ENCODE assay signal across 8 cellular contexts in the genomic region with DNA sequence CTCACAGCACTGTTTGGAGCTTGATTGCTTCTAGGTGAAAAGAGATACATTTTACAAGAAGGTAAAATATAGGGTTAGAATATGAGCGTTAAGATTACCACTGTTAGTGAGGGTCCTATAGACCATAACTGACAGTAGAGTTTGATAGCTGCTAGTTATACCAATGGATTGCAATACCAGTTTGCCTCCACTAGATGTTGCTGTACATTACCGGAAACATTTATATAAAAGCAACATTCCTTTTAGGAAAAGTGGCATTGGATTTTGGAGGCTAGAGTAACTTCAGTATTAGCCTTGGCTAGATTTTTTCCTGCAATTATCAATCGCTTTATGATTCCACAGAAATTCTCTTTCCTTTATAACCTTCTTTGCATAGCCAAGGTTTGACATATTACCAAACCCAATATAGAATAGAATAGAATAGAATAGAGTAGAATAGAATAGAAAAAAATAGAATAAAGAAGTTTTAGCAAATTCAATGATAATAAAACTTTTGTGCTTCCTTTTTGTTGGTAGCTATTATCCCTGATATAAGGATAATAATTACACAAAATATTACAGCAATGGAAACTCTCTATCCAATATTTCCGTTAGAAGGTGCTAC.
DNase-seq lines count a peak whose midpoint lies in the region; ATAC-seq, FAIRE-seq and TF ChIP-seq lines count a peak whose summit lies in the region.

No MANE protein-coding gene starts in this region.

- ATAC-seq in HG03571 (IDR thresholded peaks at IDR 0.05; ENCODE audit: unreplicated experiment): no peak

- H3K27me3 ChIP-seq in MG63: 0 out of 2 replicates have a peak, but pooled peaks cover 1% of the 10 kb centered on the region

- H3K9me3 Mint-ChIP-seq in osteocyte (ENCODE audit: unreplicated experiment): peaks cover 11% of the 10 kb centered on the region

- H3K27ac Mint-ChIP-seq in osteocyte (ENCODE audit: unreplicated experiment): no peak overlapping the region

- no peaks in the 10 kb centered on the region for H3K36me3 ChIP-seq in MG63

- H3K9me3 ChIP-seq in MG63: peaks cover 19% of the 10 kb centered on the region

- H3K27me3 Mint-ChIP-seq in osteocyte (ENCODE audit: unreplicated experiment): no peaks in the 10 kb centered on the region

- peaks cover 4% of the 10 kb centered on the region for H3K36me3 Mint-ChIP-seq in osteocyte (ENCODE audit: unreplicated experiment)

- H3K4me3 Mint-ChIP-seq in osteocyte (ENCODE audit: unreplicated experiment): no peak overlapping the region

- TF ChIP-seq CTCF in cardiac fibroblast (IDR thresholded peaks at IDR 0.05; ENCODE audit: low read depth, low read length) (peak; percentile 74), osteocyte (IDR thresholded peaks at IDR 0.05) (peak; percentile 81)

- peak; percentile 95 for FAIRE-seq in H54 (lab: Jason Lieb, UNC)

- H3K4me3 ChIP-seq in cardiac fibroblast (replicated peaks in 1 of 2; ENCODE audit: low read depth in 2 of 2, low read length in 2 of 2) (no peak overlapping the region), MG63 (no peak overlapping the region)

- peak; percentile 11 for DNase-seq in DMS114 treated with DMSO at 0.1 percent for 48 hours (lab: John Stamatoyannopoulos, UW; ENCODE audit: unreplicated experiment)
- DNase-seq in H54 (ENCODE audit: insufficient read length, low spot score): no peak
- DNase-seq in NCI-H2196 (lab: John Stamatoyannopoulos, UW; ENCODE audit: unreplicated experiment): peak; percentile 38
- DNase-seq in cardiac fibroblast (ENCODE audit: low read depth in 2 of 2): peak; percentile 52 to 60
- DNase-seq in osteocyte (ENCODE audit: extremely low spot score, unreplicated experiment): no peak
- DNase-seq in MG63: no peak
- DNase-seq in activated T-cell treated with anti-CD3 and anti-CD28 coated beads for 4 hours: no peak

- H3K4me1 Mint-ChIP-seq in osteocyte (ENCODE audit: unreplicated experiment): peaks cover 6% of the 10 kb centered on the region

- TF ChIP-seq POLR2A in H54 (IDR thresholded peaks at IDR 0.05; ENCODE audit: low read depth, low read length): no peak

Comparison
In these comparisons a context has a peak if more than half of its experiments do, and no peak if none do; other contexts are left out.
1. DNase-seq: peak in DMS114 treated with DMSO at 0.1 percent for 48 hours (single experiment), NCI-H2196 (single experiment) and cardiac fibroblast (2 of 2); none in H54 (single experiment), osteocyte (single experiment), MG63 (single experiment) and activated T-cell treated with anti-CD3 and anti-CD28 coated beads for 4 hours (single experiment).